In genomic region chr9:133147412-133148271, GRCh38 we compare ENCODE assay signal across 1 cellular context.
TF ChIP-seq lines count a peak whose summit lies in the region.

No MANE protein-coding gene starts in this region.

TF ChIP-seq in HepG2, 621 proteins besides CTCF, POLR2A, EP300 and RAD21 (continued from another document and continues in another):
- peak; percentile 36 to 64; a peak in 1 of 4 replicates for TF ChIP-seq HMGXB4 (CRISPR knock-in tag; IDR thresholded peaks at IDR 0.05; ENCODE audit: borderline replicate concordance in 1 of 2, low read depth in 1 of 2)
- TF ChIP-seq MXI1 (IDR thresholded peaks at IDR 0.05; ENCODE audit: borderline replicate concordance, low read depth, low read length), result peak; percentile 54; the same call in 1 of the 3 replicates
- TF ChIP-seq ELF1 (CRISPR knock-in tag; IDR thresholded peaks at IDR 0.05), result no peak
- no peak for TF ChIP-seq HNF4G (IDR thresholded peaks at IDR 0.05; ENCODE audit: borderline replicate concordance, low read depth, low read length)
- 0 out of 2 replicates have a peak, but pooled peaks have one; percentile 23 for TF ChIP-seq HNF4G (CRISPR knock-in tag; IDR thresholded peaks at IDR 0.05; ENCODE audit: borderline replicate concordance, low read depth)
- no peak for TF ChIP-seq ZNF7 (CRISPR knock-in tag; IDR thresholded peaks at IDR 0.05)
- TF ChIP-seq IRF9 (CRISPR knock-in tag; IDR thresholded peaks at IDR 0.05; ENCODE audit: borderline replicate concordance), result 0 out of 2 replicates have a peak, but pooled peaks have one; percentile 21
- no peak for TF ChIP-seq ZNF205 (CRISPR knock-in tag; IDR thresholded peaks at IDR 0.05)
- no peak for TF ChIP-seq TFE3 (CRISPR knock-in tag; IDR thresholded peaks at IDR 0.05)
- TF ChIP-seq BRF2 (CRISPR knock-in tag; IDR thresholded peaks at IDR 0.05), result no peak
- TF ChIP-seq ZNF431 (CRISPR knock-in tag; IDR thresholded peaks at IDR 0.05; ENCODE audit: borderline replicate concordance, low read depth), result no peak
- no peak for TF ChIP-seq DMTF1 (CRISPR knock-in tag; IDR thresholded peaks at IDR 0.05)
- TF ChIP-seq RFX1 (IDR thresholded peaks at IDR 0.05), result peak; percentile 72
- no peak for TF ChIP-seq ZNF572 (CRISPR knock-in tag; IDR thresholded peaks at IDR 0.05)
- TF ChIP-seq NAIF1 (CRISPR knock-in tag; IDR thresholded peaks at IDR 0.05; ENCODE audit: borderline replicate concordance), result no peak
- no peak for TF ChIP-seq NR2F1 (CRISPR knock-in tag; IDR thresholded peaks at IDR 0.05)
- no peak for TF ChIP-seq MAFF (IDR thresholded peaks at IDR 0.05; ENCODE audit: low read depth, low read length)
- no peak for TF ChIP-seq ZNF530 (CRISPR knock-in tag; IDR thresholded peaks at IDR 0.05; ENCODE audit: low read depth)
- TF ChIP-seq ZNF430 (CRISPR knock-in tag; IDR thresholded peaks at IDR 0.05), result no peak
- TF ChIP-seq MYC (CRISPR knock-in tag; IDR thresholded peaks at IDR 0.05; ENCODE audit: borderline replicate concordance), result no peak
- TF ChIP-seq NR2F2 (IDR thresholded peaks at IDR 0.05; ENCODE audit: borderline replicate concordance, low read depth), result no peak
- no peak for TF ChIP-seq SOX5 (CRISPR knock-in tag; IDR thresholded peaks at IDR 0.05; ENCODE audit: borderline replicate concordance)
- no peak for TF ChIP-seq ZNF407 (CRISPR knock-in tag; IDR thresholded peaks at IDR 0.05; ENCODE audit: not compliant biosample characterization)
- TF ChIP-seq HNRNPK (IDR thresholded peaks at IDR 0.05; ENCODE audit: low read depth, low read length, poor library complexity, severe bottlenecking), result no peak
- TF ChIP-seq FUBP1 (CRISPR knock-in tag; IDR thresholded peaks at IDR 0.05; ENCODE audit: borderline replicate concordance), result no peak
- TF ChIP-seq ARID2 (CRISPR knock-in tag; IDR thresholded peaks at IDR 0.05; ENCODE audit: borderline replicate concordance), result no peak
- TF ChIP-seq HMGA1 (CRISPR knock-in tag; conservative IDR thresholded peaks at IDR 0.05), result no peak
- no peak for TF ChIP-seq ZNF629 (CRISPR knock-in tag; conservative IDR thresholded peaks at IDR 0.05)
- no peak for TF ChIP-seq HOXD1 (CRISPR knock-in tag; IDR thresholded peaks at IDR 0.05)
- TF ChIP-seq PCBP2 (optimal IDR thresholded peaks at IDR 0.05; ENCODE audit: low read depth, low read length, poor library complexity, severe bottlenecking), result no peak
- no peak for TF ChIP-seq HOXA3 (CRISPR knock-in tag; IDR thresholded peaks at IDR 0.05)
- no peak for TF ChIP-seq ZKSCAN5 (CRISPR knock-in tag; IDR thresholded peaks at IDR 0.05)
- TF ChIP-seq ISL2 (CRISPR knock-in tag; IDR thresholded peaks at IDR 0.05), result no peak
- no peak for TF ChIP-seq FOXA3 (CRISPR knock-in tag; IDR thresholded peaks at IDR 0.05)
- no peak for TF ChIP-seq ZNF607 (CRISPR knock-in tag; IDR thresholded peaks at IDR 0.05; ENCODE audit: borderline replicate concordance)
- peak; percentile 27; the same call in 1 of the 2 replicates for TF ChIP-seq SALL1 (CRISPR knock-in tag; IDR thresholded peaks at IDR 0.05)
- no peak for TF ChIP-seq AFF4 (CRISPR knock-in tag; IDR thresholded peaks at IDR 0.05)
- no peak for TF ChIP-seq ZNF160 (CRISPR knock-in tag; IDR thresholded peaks at IDR 0.05)
- TF ChIP-seq THYN1 (CRISPR knock-in tag; IDR thresholded peaks at IDR 0.05; ENCODE audit: borderline replicate concordance, low read depth), result no peak
